9 cellular contexts compared by ENCODE assay signal in genomic region chr1:222048030-222048632, GRCh38.
DNase-seq lines count a peak whose midpoint lies in the region; ATAC-seq, FAIRE-seq and TF ChIP-seq lines count a peak whose summit lies in the region.
"Had no signal": no experiment of that assay in that cellular context is flagged by ENCODE, and none has a peak within 500 bp of the region (broad histone marks: within the 10 kb centered on the region; RNA-seq: fewer than 3 reads in every experiment).

No MANE protein-coding gene starts in this region.

- FAIRE-seq in D721Med (lab: Jason Lieb, UNC): no peak

- TF ChIP-seq CTCF in D721Med (IDR thresholded peaks at IDR 0.05; ENCODE audit: insufficient read depth, missing control alignments): no peak

- no peaks in the 10 kb centered on the region for H3K27me3 Mint-ChIP-seq in activated T-helper 17 cell treated with anti-CD3 and anti-CD28 coated beads, Interleukin-2, amount 50 U/mL, for 72 hours

- H3K9me3 Mint-ChIP-seq in activated T-helper 17 cell treated with anti-CD3 and anti-CD28 coated beads, Interleukin-2, amount 50 U/mL, for 72 hours: no peaks in the 10 kb centered on the region

- no peaks in the 10 kb centered on the region for H3K4me1 Mint-ChIP-seq in activated T-helper 17 cell treated with anti-CD3 and anti-CD28 coated beads, Interleukin-2, amount 50 U/mL, for 72 hours

- no peak overlapping the region for H3K4me3 Mint-ChIP-seq in activated T-helper 17 cell treated with anti-CD3 and anti-CD28 coated beads, Interleukin-2, amount 50 U/mL, for 72 hours

- DNase-seq in SK-MEL-5 (ENCODE audit: low read depth, low spot score): peak; percentile 43
- peak; percentile 91 for DNase-seq in renal cortical epithelial cell (ENCODE audit: low read depth)
- no peak for DNase-seq in activated CD4-positive, alpha-beta T cell treated with anti-CD3 and anti-CD28 coated beads, Interleukin-2, amount 50 U/mL, for 4 hours
- no peak for DNase-seq in D721Med (ENCODE audit: insufficient read length, low spot score)
- DNase-seq in HuH-7.5 (ENCODE audit: low spot score): no peak
- DNase-seq: NCI-H2107 had no signal

- H3K27ac Mint-ChIP-seq in activated T-helper 17 cell treated with anti-CD3 and anti-CD28 coated beads, Interleukin-2, amount 50 U/mL, for 72 hours: no peak overlapping the region

- no peaks in the 10 kb centered on the region for H3K36me3 Mint-ChIP-seq in activated T-helper 17 cell treated with anti-CD3 and anti-CD28 coated beads, Interleukin-2, amount 50 U/mL, for 72 hours (ENCODE audit: low read depth)

- in situ Hi-C loops in SK-MEL-5 (cut with HindIII; ENCODE audit: low pct_unique_long_range_greater_than_20kb, low sequenced_read_pairs): no loop called here

- ATAC-seq in GM19043 (IDR thresholded peaks at IDR 0.05; ENCODE audit: low read depth, unreplicated experiment): peak; percentile 86
- peak; percentile 87 for ATAC-seq in HG03060 (IDR thresholded peaks at IDR 0.05; ENCODE audit: low read depth, unreplicated experiment)
- ATAC-seq in activated T-helper 17 cell treated with anti-CD3 and anti-CD28 coated beads, Interleukin-2, amount 50 U/mL, for 72 hours (replicated peaks): no peak

Comparison
In these comparisons a context has a peak if more than half of its experiments do, and no peak if none do; other contexts are left out.
1. DNase-seq: peak in SK-MEL-5 (single experiment) and renal cortical epithelial cell (single experiment); none in activated CD4-positive, alpha-beta T cell treated with anti-CD3 and anti-CD28 coated beads, Interleukin-2, amount 50 U/mL, for 4 hours (0 of 2), D721Med (single experiment) and HuH-7.5 (single experiment).